Comparison of ENCODE assay signal across 27 cellular contexts in genomic region chr14:87076146-87076545, GRCh38.
"Had no signal": no experiment of that assay in that cellular context is flagged by ENCODE, and none has a peak within 500 bp of the region (broad histone marks: within the 10 kb centered on the region; RNA-seq: fewer than 3 reads in every experiment).

No MANE protein-coding gene starts in this region.

- H3K9me3 ChIP-seq: heart left ventricle, left ventricle myocardium inferior, lower lobe of right lung, prostate gland, testis, tibial nerve, upper lobe of right lung had no signal

- H3K27me3 ChIP-seq: heart left ventricle, spleen, testis, tibial nerve, upper lobe of right lung had no signal

- H3K9me3 Mint-ChIP-seq: endodermal cell, nephron had no signal

- H3K79me2 ChIP-seq: parathyroid adenoma had no signal

- H3K4me1 Mint-ChIP-seq: endodermal cell; naive B cell; stimulated activated memory B cell treated with anti-CD40 and anti-IgM and Interleukin-4, amounts not matched to agents 10 μg/mL and 1 μg/mL and 100 μg/mL, for 72 hours had no signal

- DNase-seq: cerebellar nuclear complex; endodermal cell; erythroblast; foreskin melanocyte; heart left ventricle; hypothalamus; islet precursor cell; left cardiac atrium; left ventricle myocardium inferior; lower lobe of right lung; mesenchymal stem cell; naive B cell; retina; spleen; stimulated activated CD4-positive, alpha-beta T cell treated with anti-CD3 and anti-CD28 coated beads, Interleukin-15, amount 100 ng/mL, for 24 hours; stimulated activated CD4-positive, alpha-beta T cell treated with anti-CD3 and anti-CD28 coated beads, Interleukin-1b, Interleukin-23, amount 100 ng/mL, for 48 hours; stimulated activated CD4-positive, alpha-beta T cell treated with anti-CD3 and anti-CD28 coated beads, Interleukin-4, amount 100 ng/mL, for 24 hours; testis; upper lobe of right lung had no signal

- ATAC-seq: heart left ventricle; left cardiac atrium; lower lobe of right lung; sciatic nerve; stimulated activated memory B cell treated with anti-CD40 and anti-IgM and Interleukin-4, amounts not matched to agents 10 μg/mL and 1 μg/mL and 100 μg/mL, for 72 hours; upper lobe of right lung had no signal

- H3K27me3 Mint-ChIP-seq: dendritic cell treated with granulocyte-macrophage colony-stimulating factor and Interleukin-4, amounts not matched to agents 40 ng/mL and 50 ng/mL, for 4 days; naive B cell; stimulated activated memory B cell treated with anti-CD40 and anti-IgM and Interleukin-4, amounts not matched to agents 10 μg/mL and 1 μg/mL and 100 μg/mL, for 72 hours; stimulated activated naive CD8-positive, alpha-beta T cell treated with anti-CD3 and anti-CD28 coated beads, Interleukin-15, Interleukin-2, amounts not matched to agents 100 ng/mL and 50 ng/mL, for 24 hours had no signal

- H3K27ac ChIP-seq: heart left ventricle, left ventricle myocardium inferior, lower lobe of right lung, parathyroid adenoma, prostate gland, spleen, testis, tibial nerve, upper lobe of right lung had no signal

- H3K36me3 Mint-ChIP-seq: naive B cell; stimulated activated memory B cell treated with anti-CD40 and anti-IgM and Interleukin-4, amounts not matched to agents 10 μg/mL and 1 μg/mL and 100 μg/mL, for 72 hours had no signal

- H3K4me3 Mint-ChIP-seq: dendritic cell treated with granulocyte-macrophage colony-stimulating factor and Interleukin-4, amounts not matched to agents 40 ng/mL and 50 ng/mL, for 4 days; endodermal cell; naive B cell; nephron; stimulated activated memory B cell treated with anti-CD40 and anti-IgM and Interleukin-4, amounts not matched to agents 10 μg/mL and 1 μg/mL and 100 μg/mL, for 72 hours; stimulated activated naive CD8-positive, alpha-beta T cell treated with anti-CD3 and anti-CD28 coated beads, Interleukin-15, Interleukin-2, amounts not matched to agents 100 ng/mL and 50 ng/mL, for 24 hours had no signal

- H3K27ac Mint-ChIP-seq: dendritic cell treated with granulocyte-macrophage colony-stimulating factor and Interleukin-4, amounts not matched to agents 40 ng/mL and 50 ng/mL, for 4 days; endodermal cell; naive B cell; stimulated activated memory B cell treated with anti-CD40 and anti-IgM and Interleukin-4, amounts not matched to agents 10 μg/mL and 1 μg/mL and 100 μg/mL, for 72 hours; stimulated activated naive CD8-positive, alpha-beta T cell treated with anti-CD3 and anti-CD28 coated beads, Interleukin-15, Interleukin-2, amounts not matched to agents 100 ng/mL and 50 ng/mL, for 24 hours had no signal

- H2AFZ ChIP-seq: parathyroid adenoma had no signal

- H3K4me1 ChIP-seq: heart left ventricle, left ventricle myocardium inferior, lower lobe of right lung, parathyroid adenoma, prostate gland, spleen, testis, tibial nerve, upper lobe of right lung had no signal

- H3K36me3 ChIP-seq: heart left ventricle, left ventricle myocardium inferior, lower lobe of right lung, prostate gland, spleen, tibial nerve, upper lobe of right lung had no signal

- H3K4me3 ChIP-seq: heart left ventricle, left ventricle myocardium inferior, lower lobe of right lung, prostate gland, spleen, testis, tibial nerve, upper lobe of right lung had no signal
